ENCODE assay signal across 18 cellular contexts in genomic region chr9:127216210-127216887, GRCh38.
"Had no signal": no experiment of that assay in that cellular context is flagged by ENCODE, and none has a peak within 500 bp of the region (broad histone marks: within the 10 kb centered on the region; RNA-seq: fewer than 3 reads in every experiment).

No MANE protein-coding gene starts in this region.

- H3K4me2 ChIP-seq: hepatocyte had no signal

- H2AFZ ChIP-seq: hepatocyte had no signal

- H3K27ac Mint-ChIP-seq: mesothelial cell of epicardium, nephron progenitor cell had no signal

- H3K4me3 ChIP-seq: hepatocyte, spleen, stomach, tibial artery, upper lobe of left lung, uterus had no signal

- H3K9me3 Mint-ChIP-seq: mesothelial cell of epicardium, nephron progenitor cell had no signal

- ATAC-seq: left lobe of liver, sciatic nerve had no signal

- H3K36me3 ChIP-seq: neutrophil, spleen, tibial artery, upper lobe of left lung, uterus had no signal

- H3K27ac ChIP-seq: epithelial cell of prostate, hepatocyte, neutrophil, spleen, stomach, tibial artery, upper lobe of left lung, uterus had no signal

- H3K27me3 ChIP-seq: hepatocyte, spleen, stomach, tibial artery, upper lobe of left lung, uterus had no signal

- H3K4me3 Mint-ChIP-seq: mesothelial cell of epicardium, nephron progenitor cell had no signal

- DNase-seq: effector memory CD4-positive, alpha-beta T cell; foreskin melanocyte; nephron progenitor cell; stimulated activated CD4-positive, alpha-beta T cell treated with anti-CD3 and anti-CD28 coated beads, Interleukin-15, amount 100 ng/mL, for 24 hours; stimulated activated CD4-positive, alpha-beta T cell treated with anti-CD3 and anti-CD28 coated beads, Interleukin-1b, Interleukin-23, amount 100 ng/mL, for 48 hours; stimulated activated CD4-positive, alpha-beta T cell treated with anti-CD3 and anti-CD28 coated beads, Interleukin-4, amount 100 ng/mL, for 24 hours; stimulated activated naive CD4-positive, alpha-beta T cell; stomach; uterus had no signal

- H3K4me1 ChIP-seq: tibial artery, uterus had no signal

- H3K36me3 Mint-ChIP-seq: mesothelial cell of epicardium had no signal

- H3K9me3 ChIP-seq: neutrophil, spleen, stomach, tibial artery, upper lobe of left lung, uterus had no signal
